8 cellular contexts compared by ENCODE assay signal in the genomic region with DNA sequence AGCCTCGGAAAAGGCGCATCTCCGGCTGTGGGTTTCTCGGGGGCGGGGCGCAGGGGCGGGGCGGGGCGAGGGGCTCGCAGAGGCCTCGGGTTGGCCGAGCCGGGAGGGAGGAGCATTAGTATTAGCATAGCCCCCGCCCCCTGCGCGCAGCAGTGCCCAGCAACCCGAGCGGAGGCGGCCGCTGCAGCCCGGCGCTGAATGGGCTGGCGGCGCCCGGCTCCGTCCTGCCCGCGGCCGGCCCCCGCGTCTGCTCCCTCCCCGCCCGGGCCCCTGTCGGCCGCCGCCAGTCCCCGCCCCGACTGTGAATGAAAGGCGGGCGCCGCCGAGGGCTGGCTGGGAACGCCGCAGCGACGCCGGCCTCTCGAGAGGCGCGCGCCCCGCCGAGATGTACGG. TPM values are rescaled to one million over a fixed set of nuclear protein-coding genes. Genes with fewer than 3 reads are reported as not detected.
A peak's percentile ranks its signal among the peaks of the same experiment; 100 is the strongest.
DNase-seq lines count a peak whose midpoint lies in the region; ATAC-seq and TF ChIP-seq lines count a peak whose summit lies in the region.

TSS of gene EFR3B (plus strand) at position 149 of the 393 bp plus-strand sequence. CDS start at position 386, 237 bp downstream.

- peaks cover 31% of the 10 kb centered on the region for H3K4me1 Mint-ChIP-seq in activated naive CD4-positive, alpha-beta T cell treated with anti-CD3 and anti-CD28 coated beads, Interleukin-2, amount 10 ng/mL, durations not matched to agents 7 days and 5 days

- no peaks in the 10 kb centered on the region for H3K9me3 Mint-ChIP-seq in activated naive CD4-positive, alpha-beta T cell treated with anti-CD3 and anti-CD28 coated beads, Interleukin-2, amount 10 ng/mL, durations not matched to agents 7 days and 5 days

- H3K4me3 Mint-ChIP-seq in activated naive CD4-positive, alpha-beta T cell treated with anti-CD3 and anti-CD28 coated beads, Interleukin-2, amount 10 ng/mL, durations not matched to agents 7 days and 5 days = peak within 1 kb of the TSS; percentile 75

- H3K27me3 Mint-ChIP-seq in activated naive CD4-positive, alpha-beta T cell treated with anti-CD3 and anti-CD28 coated beads, Interleukin-2, amount 10 ng/mL, durations not matched to agents 7 days and 5 days = peaks cover 72% of the 10 kb centered on the region

- ATAC-seq in gastroesophageal sphincter = peak; percentile 99

- H3K4me3 ChIP-seq in gastroesophageal sphincter = peak within 1 kb of the TSS; percentile 60 to 88
- peak within 1 kb of the TSS; percentile 48 to 65 for H3K4me3 ChIP-seq in neutrophil (ENCODE audit: low read depth in 1 of 2, low read length in 1 of 2)
- H3K4me3 ChIP-seq in subcutaneous abdominal adipose tissue (ENCODE audit: low read depth in 1 of 5, low read length in 5 of 5) = peak within 1 kb of the TSS; percentile 73 to 80 (median 75)

- H3K36me3 ChIP-seq in gastroesophageal sphincter (no peaks in the 10 kb centered on the region), neutrophil (no peaks in the 10 kb centered on the region), subcutaneous abdominal adipose tissue (ENCODE audit: control insufficient read depth in 5 of 5, insufficient read depth in 5 of 5, low read length in 5 of 5) (no peaks in the 10 kb centered on the region)

- no peaks in the 10 kb centered on the region for H3K9me3 ChIP-seq in gastroesophageal sphincter
- no peaks in the 10 kb centered on the region for H3K9me3 ChIP-seq in neutrophil
- no peaks in the 10 kb centered on the region for H3K9me3 ChIP-seq in subcutaneous abdominal adipose tissue (ENCODE audit: control insufficient read depth in 5 of 5, low read length in 5 of 5)

- TF ChIP-seq EP300 in gastroesophageal sphincter (IDR thresholded peaks at IDR 0.05) = no peak

- no peak within 1 kb of the TSS for H3K27ac Mint-ChIP-seq in activated naive CD4-positive, alpha-beta T cell treated with anti-CD3 and anti-CD28 coated beads, Interleukin-2, amount 10 ng/mL, durations not matched to agents 7 days and 5 days

- H3K4me1 ChIP-seq in gastroesophageal sphincter (peaks cover 0 to 24% (median 13%) of the 10 kb centered on the region in 3 donors), neutrophil (ENCODE audit: control insufficient read depth in 1 of 2, insufficient read depth in 1 of 2, low read depth in 1 of 2, low read length in 1 of 2) (peaks cover 17 to 20% of the 10 kb centered on the region in 2 experiments), subcutaneous abdominal adipose tissue (ENCODE audit: control insufficient read depth in 5 of 5, insufficient read depth in 5 of 5, low read length in 5 of 5) (peaks cover 3 to 22% (median 20%) of the 10 kb centered on the region in 5 donors)

- WGBS in gastroesophageal sphincter (ENCODE audit: low coverage in 1 of 2), 2 donors = no CpG with 5 or more reads among the region's 54 CpGs

- TF ChIP-seq POLR2A in gastroesophageal sphincter (IDR thresholded peaks at IDR 0.05) = no peak

- no peaks in the 10 kb centered on the region for H3K36me3 Mint-ChIP-seq in activated naive CD4-positive, alpha-beta T cell treated with anti-CD3 and anti-CD28 coated beads, Interleukin-2, amount 10 ng/mL, durations not matched to agents 7 days and 5 days

- peak within 1 kb of the TSS in 4 of 5 donors; percentile 41 to 72 (median 68) for H3K9ac ChIP-seq in subcutaneous abdominal adipose tissue (ENCODE audit: low read length in 5 of 5)

- POLR2A ChIA-PET in HEK293T (lab: Yijun Ruan, JAX) = no interaction called here

- peak in 1 of 4 experiments; percentile 29 for TF ChIP-seq CTCF in gastroesophageal sphincter (IDR thresholded peaks at IDR 0.05)
- no peak for TF ChIP-seq CTCF in neutrophil (IDR thresholded peaks at IDR 0.05)

- no peaks in the 10 kb centered on the region for H3K27me3 ChIP-seq in gastroesophageal sphincter
- H3K27me3 ChIP-seq in neutrophil = peaks cover 80% of the 10 kb centered on the region
- H3K27me3 ChIP-seq in subcutaneous abdominal adipose tissue (ENCODE audit: control insufficient read depth in 5 of 5, insufficient read depth in 4 of 5, low read length in 5 of 5) = peaks cover 0 to 10% (median 4%) of the 10 kb centered on the region in 5 donors

- CTCF ChIA-PET in HEK293T (lab: Yijun Ruan, JAX) = interaction anchor here (0.7 to 1.4 kb wide), 3 partner anchors 9 to 87 kb away, joined by 4 to 5 read pairs (median 4); no protein-coding TSS in a partner anchor
- CTCF ChIA-PET in activated naive CD4-positive, alpha-beta T cell treated with anti-CD3 and anti-CD28 coated beads, Interleukin-2, amount 10 ng/mL, durations not matched to agents 7 days and 5 days (lab: Charles Lee) = no interaction called here

- peak; percentile 37 for DNase-seq in GF-D8 (lab: John Stamatoyannopoulos, UW)
- DNase-seq in HEK293T (ENCODE audit: extremely low spot score) = peak; percentile 98
- peak; percentile 89 for DNase-seq in NAMALWA (ENCODE audit: low spot score)
- peak; percentile 88 for DNase-seq in SK-N-DZ (ENCODE audit: low spot score)
- peak; percentile 95 for DNase-seq in activated naive CD4-positive, alpha-beta T cell treated with anti-CD3 and anti-CD28 coated beads, Interleukin-2, amount 10 ng/mL, durations not matched to agents 7 days and 5 days

- H3K27ac ChIP-seq in gastroesophageal sphincter = peak within 1 kb of the TSS; percentile 40 to 88 (median 86)
- no peak within 1 kb of the TSS for H3K27ac ChIP-seq in neutrophil
- H3K27ac ChIP-seq in subcutaneous abdominal adipose tissue (ENCODE audit: low read depth, low read length) = no peak within 1 kb of the TSS

TF ChIP-seq in HEK293T, 16 proteins besides CTCF, POLR2A, EP300 and RAD21:
- TF ChIP-seq ARNT (IDR thresholded peaks at IDR 0.05) (no peak), ELF4 (IDR thresholded peaks at IDR 0.05) (no peak), CTBP1 (IDR thresholded peaks at IDR 0.05; ENCODE audit: borderline replicate concordance) (no peak), FOXM1 (IDR thresholded peaks at IDR 0.05; ENCODE audit: borderline replicate concordance) (no peak), HDGF (IDR thresholded peaks at IDR 0.05; ENCODE audit: borderline replicate concordance) (no peak)
TF ChIP-seq in HEK293T: peak in this region for 0.

RNA-seq across cellular contexts. Expression of gene EFR3B, which starts in this region (rescaled TPM):
- 6.4 and 8.0 TPM in 2 replicates for polyA plus RNA-seq in SK-N-DZ (2014; cell fraction: cytosol; rRNA removed)
- polyA plus RNA-seq in SK-N-DZ (2014; cell fraction: nucleus; rRNA removed) = 5.8 and 10.8 TPM in 2 replicates
- 1 to 10 TPM in 3 of 4 donors, under 1 TPM in 1; 0.67 to 2.4 (median 1.5) TPM for total RNA-seq in gastroesophageal sphincter

Comparison
In these comparisons a context has a peak if more than half of its experiments do, and no peak if none do; other contexts are left out.
1. DNase-seq: peak in every context shown above with its lines; median percentile 98 in HEK293T; 95 in activated naive CD4-positive, alpha-beta T cell treated with anti-CD3 and anti-CD28 coated beads, Interleukin-2, amount 10 ng/mL, durations not matched to agents 7 days and 5 days; 89 in NAMALWA; 88 in SK-N-DZ; 37 in GF-D8.
2. H3K27ac ChIP-seq: peak in gastroesophageal sphincter (4 of 4); none in neutrophil (single experiment) and subcutaneous abdominal adipose tissue (single experiment).
3. Peak in every context shown above with its lines, with median percentiles within 50 percentile points of each other: H3K4me3 ChIP-seq.